In genomic region chr19:43682269-43682668, GRCh38 we compare ENCODE assay signal across 7 cellular contexts. TPM values are rescaled to one million over a fixed set of nuclear protein-coding genes. Genes with fewer than 3 reads are reported as not detected.
"Had no signal": no experiment of that assay in that cellular context is flagged by ENCODE, and none has a peak within 500 bp of the region (broad histone marks: within the 10 kb centered on the region; RNA-seq: fewer than 3 reads in every experiment).

No MANE protein-coding gene starts in this region.

RNA-seq across cellular contexts. Expression of gene IRGC, which starts 33.6 kb away (rescaled TPM):
- total RNA-seq: GM23248, GM23338, H1, H4, H7, H9, HFFc6 had no signal
- polyA plus RNA-seq: GM23248, GM23338, H1 had no signal
